In the genomic region with DNA sequence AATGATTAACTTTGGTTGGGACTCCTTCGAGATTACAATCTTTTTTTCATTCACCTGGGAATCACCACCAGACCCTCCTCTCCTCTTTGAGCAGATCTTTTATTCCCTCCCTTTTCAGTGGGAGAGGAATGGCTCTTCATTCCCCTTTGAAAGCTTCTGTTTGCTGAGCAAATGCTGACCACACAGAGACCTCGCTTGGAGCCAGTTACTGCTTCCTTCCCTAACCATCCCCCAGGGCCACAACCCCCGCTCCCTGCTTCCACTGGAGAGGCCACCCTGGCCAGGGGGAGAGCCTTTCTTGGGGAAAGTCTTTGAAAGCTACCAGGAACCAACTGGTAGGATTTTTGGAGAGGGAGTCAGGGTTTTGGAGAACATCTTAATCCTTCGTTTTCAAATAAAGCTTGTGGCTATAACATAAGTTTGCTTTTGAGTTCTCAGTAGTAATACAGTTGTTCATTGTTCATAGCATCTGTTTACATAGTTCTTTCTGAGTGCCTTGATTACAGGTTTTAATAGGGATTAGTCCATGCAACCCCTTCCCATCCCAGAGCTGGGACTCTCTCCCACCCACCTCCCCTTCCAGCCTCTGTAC, we compare ENCODE assay signal across 1 cellular context.
TF ChIP-seq lines count a peak whose summit lies in the region.

No MANE protein-coding gene starts in this region.

TF ChIP-seq in HEK293, 187 proteins besides CTCF, POLR2A, EP300 and RAD21 (continued from another document):
- TF ChIP-seq, protein P1, sequence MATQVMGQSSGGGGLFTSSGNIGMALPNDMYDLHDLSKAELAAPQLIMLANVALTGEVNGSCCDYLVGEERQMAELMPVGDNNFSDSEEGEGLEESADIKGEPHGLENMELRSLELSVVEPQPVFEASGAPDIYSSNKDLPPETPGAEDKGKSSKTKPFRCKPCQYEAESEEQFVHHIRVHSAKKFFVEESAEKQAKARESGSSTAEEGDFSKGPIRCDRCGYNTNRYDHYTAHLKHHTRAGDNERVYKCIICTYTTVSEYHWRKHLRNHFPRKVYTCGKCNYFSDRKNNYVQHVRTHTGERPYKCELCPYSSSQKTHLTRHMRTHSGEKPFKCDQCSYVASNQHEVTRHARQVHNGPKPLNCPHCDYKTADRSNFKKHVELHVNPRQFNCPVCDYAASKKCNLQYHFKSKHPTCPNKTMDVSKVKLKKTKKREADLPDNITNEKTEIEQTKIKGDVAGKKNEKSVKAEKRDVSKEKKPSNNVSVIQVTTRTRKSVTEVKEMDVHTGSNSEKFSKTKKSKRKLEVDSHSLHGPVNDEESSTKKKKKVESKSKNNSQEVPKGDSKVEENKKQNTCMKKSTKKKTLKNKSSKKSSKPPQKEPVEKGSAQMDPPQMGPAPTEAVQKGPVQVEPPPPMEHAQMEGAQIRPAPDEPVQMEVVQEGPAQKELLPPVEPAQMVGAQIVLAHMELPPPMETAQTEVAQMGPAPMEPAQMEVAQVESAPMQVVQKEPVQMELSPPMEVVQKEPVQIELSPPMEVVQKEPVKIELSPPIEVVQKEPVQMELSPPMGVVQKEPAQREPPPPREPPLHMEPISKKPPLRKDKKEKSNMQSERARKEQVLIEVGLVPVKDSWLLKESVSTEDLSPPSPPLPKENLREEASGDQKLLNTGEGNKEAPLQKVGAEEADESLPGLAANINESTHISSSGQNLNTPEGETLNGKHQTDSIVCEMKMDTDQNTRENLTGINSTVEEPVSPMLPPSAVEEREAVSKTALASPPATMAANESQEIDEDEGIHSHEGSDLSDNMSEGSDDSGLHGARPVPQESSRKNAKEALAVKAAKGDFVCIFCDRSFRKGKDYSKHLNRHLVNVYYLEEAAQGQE (tag by site-specific recombination; IDR thresholded peaks at IDR 0.05): no peak
- TF ChIP-seq HOXD13 (CRISPR knock-in tag; IDR thresholded peaks at IDR 0.05; ENCODE audit: borderline replicate concordance) (no peak), ZNF2 (tag by site-specific recombination; IDR thresholded peaks at IDR 0.05) (no peak), ZNF239 (tag by site-specific recombination; IDR thresholded peaks at IDR 0.05) (no peak), ZNF133 (tag by site-specific recombination; IDR thresholded peaks at IDR 0.05) (no peak), YY1 (tag by site-specific recombination; IDR thresholded peaks at IDR 0.05) (no peak)
TF ChIP-seq in HEK293: peak in this region for 0.
